In genomic region chr17:67289174-67289876, GRCh38 we compare ENCODE assay signal across 9 cellular contexts. TPM values are rescaled to one million over a fixed set of nuclear protein-coding genes. Genes with fewer than 3 reads are reported as not detected.
DNase-seq lines count a peak whose midpoint lies in the region; ATAC-seq and TF ChIP-seq lines count a peak whose summit lies in the region.
"Had no signal": no experiment of that assay in that cellular context is flagged by ENCODE, and none has a peak within 500 bp of the region (broad histone marks: within the 10 kb centered on the region; RNA-seq: fewer than 3 reads in every experiment).

No MANE protein-coding gene starts in this region.

- no peaks in the 10 kb centered on the region for H3K36me3 ChIP-seq in left ventricle myocardium inferior

- peak overlapping the region; percentile 29 for H3K27ac ChIP-seq in left ventricle myocardium inferior (replicated peaks)

- H3K4me1 ChIP-seq in left ventricle myocardium inferior = peaks cover 33% of the 10 kb centered on the region

- DNase-seq in DMS79 (lab: John Stamatoyannopoulos, UW) (peak; percentile 31), amygdala (lab: John Stamatoyannopoulos, UW) (peak in 54 of 56 donors; percentile 5 to 80 (median 48)), left ventricle myocardium inferior (peak; percentile 90), retinal pigment epithelial cell (ENCODE audit: low read depth) (peak; percentile 17), T-helper 9 cell (no peak), NCI-H2107 treated with DMSO at 0.1 percent for 48 hours (lab: John Stamatoyannopoulos, UW; ENCODE audit: unreplicated experiment) (no peak)
- DNase-seq: T1000 had no signal

- intact Hi-C loops in left ventricle myocardium inferior (cut with micrococcal nuclease) = no loop called here

- H3K27me3 ChIP-seq in left ventricle myocardium inferior (ENCODE audit: low read depth) = no peaks in the 10 kb centered on the region

- H3K4me3 ChIP-seq in left ventricle myocardium inferior = peak overlapping the region; percentile 14
- no peak overlapping the region for H3K4me3 ChIP-seq in retinal pigment epithelial cell (ENCODE audit: low read length)

- H3K9me3 ChIP-seq in left ventricle myocardium inferior (replicated peaks) = no peaks in the 10 kb centered on the region

- TF ChIP-seq CTCF in left ventricle myocardium inferior (IDR thresholded peaks at IDR 0.05; ENCODE audit: borderline replicate concordance) (no peak), retinal pigment epithelial cell (conservative IDR thresholded peaks at IDR 0.05; ENCODE audit: low read depth, low read length) (no peak)

- ATAC-seq in GM21786 (IDR thresholded peaks at IDR 0.05; ENCODE audit: unreplicated experiment) = no peak
- no peak for ATAC-seq in GM18873 (IDR thresholded peaks at IDR 0.05; ENCODE audit: low FRiP score, unreplicated experiment)

RNA-seq across cellular contexts. Expression of gene HELZ, which starts 44.3 kb away (rescaled TPM):
- total RNA-seq in left ventricle myocardium inferior = 36.7 TPM

Comparison
In these comparisons a context has a peak if more than half of its experiments do, and no peak if none do; other contexts are left out.
1. DNase-seq: peak in DMS79 (single experiment), amygdala (54 of 56), left ventricle myocardium inferior (single experiment) and retinal pigment epithelial cell (single experiment); none in T-helper 9 cell (single experiment) and NCI-H2107 treated with DMSO at 0.1 percent for 48 hours (single experiment).